8 cellular contexts compared by ENCODE assay signal in genomic region chr15:88246666-88247446, GRCh38. TPM values are rescaled to one million over a fixed set of nuclear protein-coding genes. Genes with fewer than 3 reads are reported as not detected.
DNase-seq lines count a peak whose midpoint lies in the region; ATAC-seq, FAIRE-seq and TF ChIP-seq lines count a peak whose summit lies in the region.

No MANE protein-coding gene starts in this region.

- intact Hi-C loops in Panc1 (cut with micrococcal nuclease; ENCODE audit: unreplicated experiment): loop anchor here (10.0 kb wide), 2 partner anchors 1332 to 1622 kb away; no protein-coding TSS in a partner anchor

- H3K36me3 ChIP-seq in HUES48 (ENCODE audit: control insufficient read depth, insufficient read depth, low read length) (no peaks in the 10 kb centered on the region), Panc1 (ENCODE audit: control insufficient read depth, insufficient read depth, low read length) (no peaks in the 10 kb centered on the region), stomach smooth muscle (ENCODE audit: control insufficient read depth in 2 of 2, insufficient read depth in 2 of 2, low read length in 2 of 2) (no peaks in the 10 kb centered on the region)

- H3K27ac ChIP-seq in HUES48 (ENCODE audit: low read depth, low read length) (no peak overlapping the region), Panc1 (ENCODE audit: low read length) (no peak overlapping the region), stomach smooth muscle (ENCODE audit: low read length) (no peak overlapping the region)

- FAIRE-seq in D721Med (lab: Jason Lieb, UNC): no peak

- in situ Hi-C loops in Panc1 (cut with HindIII; ENCODE audit: low pct_unique_long_range_greater_than_20kb, low sequenced_read_pairs): no loop called here

- H3K4me1 ChIP-seq in HUES48 (ENCODE audit: control insufficient read depth, insufficient read depth, low read length) (0 out of 2 replicates have a peak, but pooled peaks cover 5% of the 10 kb centered on the region), Panc1 (ENCODE audit: control insufficient read depth, insufficient read depth, low read length) (no peaks in the 10 kb centered on the region), stomach smooth muscle (ENCODE audit: control insufficient read depth, insufficient read depth, low read length) (peaks cover 12% of the 10 kb centered on the region)

- DNase-seq in D721Med (ENCODE audit: insufficient read length, low spot score) (peak; percentile 55), Panc1 (ENCODE audit: low read depth, low spot score) (peak; percentile 39), fibroblast of peridontal ligament (ENCODE audit: extremely low read depth) (peak; percentile 59), neural crest cell (ENCODE audit: low read depth, low spot score) (peak; percentile 79)
- peak; percentile 74 to 84 for DNase-seq in activated T-cell treated with anti-CD3 and anti-CD28 coated beads, Interleukin-2, amount 50 U/mL, for 72 hours

- H3K4me3 Mint-ChIP-seq in activated T-cell treated with anti-CD3 and anti-CD28 coated beads, Interleukin-2, amount 50 U/mL, for 72 hours: peak overlapping the region in 1 of 2 donors; percentile 42
- H3K4me3 Mint-ChIP-seq in neural crest cell: no peak overlapping the region

- H3K9ac ChIP-seq in HUES48 (ENCODE audit: low read depth, low read length) (no peak overlapping the region), stomach smooth muscle (ENCODE audit: low read length in 2 of 2) (no peak overlapping the region)

- H3K27ac Mint-ChIP-seq in activated T-cell treated with anti-CD3 and anti-CD28 coated beads, Interleukin-2, amount 50 U/mL, for 72 hours: no peak overlapping the region
- no peak overlapping the region for H3K27ac Mint-ChIP-seq in neural crest cell (ENCODE audit: unreplicated experiment)

- peaks cover 10% of the 10 kb centered on the region for H3K4me1 Mint-ChIP-seq in activated T-cell treated with anti-CD3 and anti-CD28 coated beads, Interleukin-2, amount 50 U/mL, for 72 hours (ENCODE audit: low read depth)
- H3K4me1 Mint-ChIP-seq in neural crest cell: peaks cover 7% of the 10 kb centered on the region

- peaks cover 31% of the 10 kb centered on the region for H3K27me3 Mint-ChIP-seq in activated T-cell treated with anti-CD3 and anti-CD28 coated beads, Interleukin-2, amount 50 U/mL, for 72 hours (ENCODE audit: low read depth)
- H3K27me3 Mint-ChIP-seq in neural crest cell (ENCODE audit: low read depth): peaks cover 19% of the 10 kb centered on the region

- BruUV-seq in Panc1 (replicated peaks; lab: Mats Ljungman, UMichigan): no TSS peak

- H3K27me3 ChIP-seq in HUES48 (ENCODE audit: control insufficient read depth, insufficient read depth, low read length) (peaks cover 10% of the 10 kb centered on the region; the same call in 1 of the 2 replicates), Panc1 (ENCODE audit: control insufficient read depth, insufficient read depth, low read length) (peaks cover 2% of the 10 kb centered on the region; the same call in 1 of the 2 replicates), stomach smooth muscle (ENCODE audit: control insufficient read depth in 1 of 2, insufficient read depth in 2 of 2, low read length in 2 of 2) (peaks cover 23 to 26% of the 10 kb centered on the region in 2 donors)

- ATAC-seq in GM21447 (IDR thresholded peaks at IDR 0.05; ENCODE audit: unreplicated experiment) (peak; percentile 64), Panc1 (peak; percentile 92)
- ATAC-seq in activated T-cell treated with anti-CD3 and anti-CD28 coated beads, Interleukin-2, amount 50 U/mL, for 72 hours (replicated peaks in 1 of 2): peak; percentile 83 to 86

- CTCF ChIA-PET in Panc1 (lab: Charles Lee): interaction anchor here (0.9 kb wide), 1 partner anchor 34 kb away, joined by 3 read pairs; no protein-coding TSS in a partner anchor

- H3K9me3 Mint-ChIP-seq in activated T-cell treated with anti-CD3 and anti-CD28 coated beads, Interleukin-2, amount 50 U/mL, for 72 hours: no peaks in the 10 kb centered on the region
- H3K9me3 Mint-ChIP-seq in neural crest cell: no peaks in the 10 kb centered on the region

- POLR2A ChIA-PET in Panc1 (lab: Charles Lee): interaction anchor here (0.7 kb wide), 1 partner anchor 1412 kb away, joined by 8 read pairs; no protein-coding TSS in a partner anchor

- H3K36me3 Mint-ChIP-seq in activated T-cell treated with anti-CD3 and anti-CD28 coated beads, Interleukin-2, amount 50 U/mL, for 72 hours (ENCODE audit: insufficient read depth in 2 of 2): no peaks in the 10 kb centered on the region
- no peaks in the 10 kb centered on the region for H3K36me3 Mint-ChIP-seq in neural crest cell (ENCODE audit: low read depth)

- H3K9me3 ChIP-seq in HUES48 (ENCODE audit: control insufficient read depth, insufficient read depth, low read length): no peaks in the 10 kb centered on the region
- H3K9me3 ChIP-seq in Panc1 (ENCODE audit: control insufficient read depth, insufficient read depth, low read depth, low read length): no peaks in the 10 kb centered on the region
- H3K9me3 ChIP-seq in stomach smooth muscle (ENCODE audit: control insufficient read depth in 2 of 2, low read length in 2 of 2): no peaks in the 10 kb centered on the region

- peak overlapping the region; percentile 41; the same call in 1 of the 2 replicates for H3K4me3 ChIP-seq in HUES48 (ENCODE audit: low read depth, low read length)
- peak overlapping the region in 1 of 2 experiments; percentile 18; a peak in 1 of 4 replicates for H3K4me3 ChIP-seq in Panc1 (ENCODE audit: low read depth in 2 of 2, low read length in 2 of 2)
- peak overlapping the region; percentile 6 to 44 for H3K4me3 ChIP-seq in stomach smooth muscle (ENCODE audit: low read length in 2 of 2)

- peak; percentile 94 for TF ChIP-seq CTCF in D721Med (IDR thresholded peaks at IDR 0.05; ENCODE audit: insufficient read depth, missing control alignments)
- TF ChIP-seq CTCF in Panc1 (IDR thresholded peaks at IDR 0.05): peak; percentile 96
- TF ChIP-seq CTCF in neural crest cell (conservative IDR thresholded peaks at IDR 0.05): peak; percentile 96

RNA-seq across cellular contexts. Expression of gene NTRK3, which starts 9.7 kb away (rescaled TPM):
- total RNA-seq in Panc1 (2021; ENCODE audit: unreplicated experiment): not detected
- polyA plus RNA-seq in Panc1 (2012; ENCODE audit: insufficient read length): not detected
- 1 to 10 TPM; 4.2 to 8.9 TPM for total RNA-seq in activated T-cell treated with anti-CD3 and anti-CD28 coated beads, Interleukin-2, amount 50 U/mL, for 72 hours
- 1.1 and 2.3 TPM in 2 replicates for total RNA-seq in neural crest cell
